ENCODE assay signal across 25 cellular contexts in genomic region chr3:173875790-173876189, GRCh38.
"Had no signal": no experiment of that assay in that cellular context is flagged by ENCODE, and none has a peak within 500 bp of the region (broad histone marks: within the 10 kb centered on the region; RNA-seq: fewer than 3 reads in every experiment).

No MANE protein-coding gene starts in this region.

- H3K9ac ChIP-seq: neural progenitor cell had no signal

- H2AFZ ChIP-seq: neural progenitor cell had no signal

- H3K27ac Mint-ChIP-seq: naive thymus-derived CD8-positive, alpha-beta T cell; nephron; neural progenitor cell; progenitor cell of endocrine pancreas; stimulated activated memory B cell treated with anti-CD40 and anti-IgM and Interleukin-4, amounts not matched to agents 10 μg/mL and 1 μg/mL and 100 μg/mL, for 72 hours; stimulated activated naive CD8-positive, alpha-beta T cell treated with anti-CD3 and anti-CD28 coated beads, Interleukin-15, amount 100 ng/mL, for 72 hours; type B pancreatic cell had no signal

- H3K9me3 ChIP-seq: neutrophil, ovary, right lobe of liver, uterus had no signal

- H3K27ac ChIP-seq: left ventricle myocardium inferior, neural progenitor cell, neutrophil, ovary, right atrium auricular region, right lobe of liver, tibial nerve, uterus had no signal

- H3K27me3 Mint-ChIP-seq: naive thymus-derived CD8-positive, alpha-beta T cell; progenitor cell of endocrine pancreas; stimulated activated memory B cell treated with anti-CD40 and anti-IgM and Interleukin-4, amounts not matched to agents 10 μg/mL and 1 μg/mL and 100 μg/mL, for 72 hours; stimulated activated naive CD8-positive, alpha-beta T cell treated with anti-CD3 and anti-CD28 coated beads, Interleukin-15, amount 100 ng/mL, for 72 hours; type B pancreatic cell had no signal

- H3K4me3 Mint-ChIP-seq: naive thymus-derived CD8-positive, alpha-beta T cell; nephron; neural progenitor cell; stimulated activated memory B cell treated with anti-CD40 and anti-IgM and Interleukin-4, amounts not matched to agents 10 μg/mL and 1 μg/mL and 100 μg/mL, for 72 hours; stimulated activated naive CD8-positive, alpha-beta T cell treated with anti-CD3 and anti-CD28 coated beads, Interleukin-15, amount 100 ng/mL, for 72 hours; type B pancreatic cell had no signal

- DNase-seq: hippocampal formation; kidney; left ventricle myocardium inferior; naive thymus-derived CD8-positive, alpha-beta T cell; occipital lobe; ovary; right lobe of liver; stimulated activated CD4-positive, alpha-beta T cell treated with anti-CD3 and anti-CD28 coated beads, Interleukin-1b, Interleukin-23, amount 100 ng/mL, for 48 hours; stimulated activated CD4-positive, alpha-beta T cell treated with anti-CD3 and anti-CD28 coated beads, Interleukin-2, amount 100 ng/mL, for 48 hours; stimulated activated CD4-positive, alpha-beta T cell treated with anti-CD3 and anti-CD28 coated beads, Interleukin-4, amount 100 ng/mL, for 4 hours; stimulated activated CD8-positive, alpha-beta memory T cell treated with anti-CD3 and anti-CD28 coated beads, Interleukin-4, amount 100 ng/mL, for 48 hours; stimulated activated naive CD4-positive, alpha-beta T cell treated with Interleukin-2 at 50 U/mL for 16 hours; stimulated activated naive CD8-positive, alpha-beta T cell treated with anti-CD3 and anti-CD28 coated beads, Interleukin-15, amount 100 ng/mL, for 72 hours; substantia nigra; uterus had no signal

- H3K36me3 ChIP-seq: left ventricle myocardium inferior, neural progenitor cell, neutrophil, ovary, right atrium auricular region, right lobe of liver, tibial nerve, uterus had no signal

- H3K9me3 Mint-ChIP-seq: stimulated activated memory B cell treated with anti-CD40 and anti-IgM and Interleukin-4, amounts not matched to agents 10 μg/mL and 1 μg/mL and 100 μg/mL, for 72 hours had no signal

- H3K4me1 ChIP-seq: left ventricle myocardium inferior, neural progenitor cell, right atrium auricular region, right lobe of liver, tibial nerve, uterus had no signal

- H3K4me3 ChIP-seq: left ventricle myocardium inferior, lung, neural progenitor cell, ovary, right atrium auricular region, right lobe of liver, smooth muscle cell, tibial nerve, uterus had no signal

- H3K27me3 ChIP-seq: neural progenitor cell, neutrophil, ovary, right atrium auricular region, right lobe of liver, tibial nerve, uterus had no signal

- H3K4me2 ChIP-seq: neural progenitor cell, smooth muscle cell had no signal

- H3K36me3 Mint-ChIP-seq: naive thymus-derived CD8-positive, alpha-beta T cell; stimulated activated memory B cell treated with anti-CD40 and anti-IgM and Interleukin-4, amounts not matched to agents 10 μg/mL and 1 μg/mL and 100 μg/mL, for 72 hours; type B pancreatic cell had no signal

- H3K4me1 Mint-ChIP-seq: naive thymus-derived CD8-positive, alpha-beta T cell; nephron; stimulated activated memory B cell treated with anti-CD40 and anti-IgM and Interleukin-4, amounts not matched to agents 10 μg/mL and 1 μg/mL and 100 μg/mL, for 72 hours; stimulated activated naive CD8-positive, alpha-beta T cell treated with anti-CD3 and anti-CD28 coated beads, Interleukin-15, amount 100 ng/mL, for 72 hours had no signal
